Comparison of ENCODE assay signal across 8 cellular contexts in genomic region chr1:149899460-149900284, GRCh38. TPM values are rescaled to one million over a fixed set of nuclear protein-coding genes. Genes with fewer than 3 reads are reported as not detected.
A peak's percentile ranks its signal among the peaks of the same experiment; 100 is the strongest.
DNase-seq lines count a peak whose midpoint lies in the region; ATAC-seq and TF ChIP-seq lines count a peak whose summit lies in the region.

BOLA1 (plus strand) TSS chr1:149899568; CDS start chr1:149900060, 492 bp downstream.

- no peaks in the 10 kb centered on the region for H3K27me3 ChIP-seq in GM23338 (ENCODE audit: insufficient read depth)
- H3K27me3 ChIP-seq in Loucy (ENCODE audit: insufficient read depth, low read length, poor library complexity, severe bottlenecking), result no peaks in the 10 kb centered on the region
- no peaks in the 10 kb centered on the region for H3K27me3 ChIP-seq in SJCRH30
- no peaks in the 10 kb centered on the region for H3K27me3 ChIP-seq in neural cell (ENCODE audit: insufficient read depth, low read depth, low read length)
- H3K27me3 ChIP-seq in stomach, result no peaks in the 10 kb centered on the region

- no peak for TF ChIP-seq RAD21 in neural cell (conservative IDR thresholded peaks at IDR 0.05)

- WGBS in stomach, 5 donors, result 5 to 11% (median 5%) methylated on average over 48 to 65 of the region's 65 CpGs

- peaks cover 19% of the 10 kb centered on the region for H3K27me3 Mint-ChIP-seq in GM23338 (ENCODE audit: insufficient read depth, low read depth, poor library complexity)

- H3K4me3 ChIP-seq in GM23338 (peak within 1 kb of the TSS; percentile 68), Loucy (ENCODE audit: low read length, poor library complexity, severe bottlenecking) (peak within 1 kb of the TSS; percentile 83), SJCRH30 (peak within 1 kb of the TSS; percentile 73), fibroblast of villous mesenchyme (ENCODE audit: low read depth, low read length) (peak within 1 kb of the TSS; percentile 74), neural cell (ENCODE audit: low read length) (peak within 1 kb of the TSS; percentile 76), stomach (peak within 1 kb of the TSS; percentile 45 to 67 (median 58))

- DNase-seq in DMS79 treated with DMSO at 0.1 percent for 48 hours (lab: John Stamatoyannopoulos, UW), result peak; percentile 90
- DNase-seq in GM23338 (ENCODE audit: low spot score), result peak; percentile 99
- DNase-seq in SJCRH30, result peak; percentile 90 to 92
- DNase-seq in activated gamma-delta T cell treated with anti-CD3 and anti-CD28 coated beads, Interleukin-2, amount 50 U/mL, for 16 hours (ENCODE audit: low read depth), result peak; percentile 74
- peak; percentile 91 for DNase-seq in fibroblast of villous mesenchyme (ENCODE audit: low read depth)
- peak; percentile 93 for DNase-seq in stomach

- H2AFZ ChIP-seq in GM23338, result peak within 1 kb of the TSS; percentile 67
- H2AFZ ChIP-seq in Loucy (ENCODE audit: low read length), result peak within 1 kb of the TSS; percentile 92
- peak within 1 kb of the TSS; percentile 84 for H2AFZ ChIP-seq in neural cell (ENCODE audit: low read depth, low read length)

- H3K27ac ChIP-seq in GM23338 (ENCODE audit: low read depth), result peak within 1 kb of the TSS; percentile 72; the same call in 1 of the 2 replicates
- peak within 1 kb of the TSS; percentile 78 for H3K27ac ChIP-seq in SJCRH30
- H3K27ac ChIP-seq in neural cell (ENCODE audit: low read length), result peak within 1 kb of the TSS; percentile 40
- peak within 1 kb of the TSS; percentile 80 to 93 (median 89) for H3K27ac ChIP-seq in stomach

- H3K79me2 ChIP-seq in GM23338 (replicated peaks; ENCODE audit: insufficient read depth) (no peaks in the 10 kb centered on the region), Loucy (ENCODE audit: insufficient read depth, low read length) (peaks cover 10% of the 10 kb centered on the region; the same call in 1 of the 2 replicates), neural cell (replicated peaks; ENCODE audit: insufficient read depth, low read length) (no peaks in the 10 kb centered on the region)

- peak within 1 kb of the TSS; percentile 84 for H3K4me2 ChIP-seq in GM23338
- H3K4me2 ChIP-seq in Loucy (ENCODE audit: low read depth, low read length, poor library complexity, severe bottlenecking), result peak within 1 kb of the TSS; percentile 79
- peak within 1 kb of the TSS; percentile 55 for H3K4me2 ChIP-seq in neural cell (ENCODE audit: low read length)

- no peaks in the 10 kb centered on the region for H3K36me3 ChIP-seq in GM23338 (ENCODE audit: insufficient read depth)
- no peaks in the 10 kb centered on the region for H3K36me3 ChIP-seq in Loucy (ENCODE audit: insufficient read depth, low read length)
- H3K36me3 ChIP-seq in SJCRH30, result no peaks in the 10 kb centered on the region
- H3K36me3 ChIP-seq in neural cell (ENCODE audit: insufficient read depth, low read length), result no peaks in the 10 kb centered on the region
- no peaks in the 10 kb centered on the region for H3K36me3 ChIP-seq in stomach

- H3K4me3 Mint-ChIP-seq in GM23338, result peak within 1 kb of the TSS; percentile 77

- TF ChIP-seq CTCF in GM23338 (conservative IDR thresholded peaks at IDR 0.05; ENCODE audit: low read depth in 2 of 2) (no peak), Loucy (conservative IDR thresholded peaks at IDR 0.05; ENCODE audit: low read length) (no peak), fibroblast of villous mesenchyme (IDR thresholded peaks at IDR 0.05; ENCODE audit: insufficient read depth, low read depth, low read length) (no peak), neural cell (IDR thresholded peaks at IDR 0.05; ENCODE audit: poor library complexity, severe bottlenecking) (peak; percentile 15), stomach (IDR thresholded peaks at IDR 0.05) (peak in 1 of 7 experiments; percentile 18)

- ATAC-seq in GM23338, result peak; percentile 95

- TF ChIP-seq EP300 in neural cell (conservative IDR thresholded peaks at IDR 0.05; ENCODE audit: poor library complexity, severe bottlenecking), result peak; percentile 17
- TF ChIP-seq EP300 in stomach (IDR thresholded peaks at IDR 0.05), result no peak

- intact Hi-C loops in stomach (cut with DNase I; ENCODE audit: low total_unique reads), result no loop called here

- peaks cover 20% of the 10 kb centered on the region for H3K4me1 Mint-ChIP-seq in GM23338

- no peaks in the 10 kb centered on the region for H3K9me3 Mint-ChIP-seq in GM23338

- peak within 1 kb of the TSS; percentile 92 for H3K27ac Mint-ChIP-seq in GM23338

- H4K20me1 ChIP-seq in GM23338 (replicated peaks; ENCODE audit: insufficient read depth), result no peaks in the 10 kb centered on the region
- H4K20me1 ChIP-seq in Loucy (ENCODE audit: insufficient read depth, low read length, poor library complexity, severe bottlenecking), result no peaks in the 10 kb centered on the region
- no peaks in the 10 kb centered on the region for H4K20me1 ChIP-seq in neural cell (ENCODE audit: insufficient read depth)

- peak in 1 of 4 donors; percentile 46 for TF ChIP-seq POLR2A in stomach (IDR thresholded peaks at IDR 0.05)

- peaks cover 4% of the 10 kb centered on the region; the same call in 1 of the 2 replicates for H3F3A ChIP-seq in GM23338 (replicated peaks; ENCODE audit: low read depth)
- H3F3A ChIP-seq in Loucy (ENCODE audit: low read depth), result no peaks in the 10 kb centered on the region
- H3F3A ChIP-seq in neural cell (ENCODE audit: insufficient read depth, low read length, poor library complexity, severe bottlenecking), result no peaks in the 10 kb centered on the region

- peak within 1 kb of the TSS; percentile 86 for H3K9ac ChIP-seq in Loucy (ENCODE audit: low read depth, low read length, poor library complexity, severe bottlenecking)
- H3K9ac ChIP-seq in neural cell (ENCODE audit: low read length), result peak within 1 kb of the TSS; percentile 68

- peaks cover 7% of the 10 kb centered on the region; the same call in 2 of the 3 replicates for H3K36me3 Mint-ChIP-seq in GM23338 (ENCODE audit: low read depth)

- H3K9me3 ChIP-seq in Loucy (ENCODE audit: insufficient read depth, low read depth, low read length) (no peaks in the 10 kb centered on the region), SJCRH30 (replicated peaks) (no peaks in the 10 kb centered on the region), neural cell (ENCODE audit: low read length) (no peaks in the 10 kb centered on the region), stomach (no peaks in the 10 kb centered on the region)

- H3K4me1 ChIP-seq in GM23338 (ENCODE audit: insufficient read depth) (peaks cover 4% of the 10 kb centered on the region; the same call in 1 of the 2 replicates), Loucy (ENCODE audit: insufficient read depth, low read length, poor library complexity, severe bottlenecking) (peaks cover 12% of the 10 kb centered on the region), SJCRH30 (no peaks in the 10 kb centered on the region), stomach (peaks cover 8 to 16% (median 11%) of the 10 kb centered on the region in 4 donors)

- peaks cover 4% of the 10 kb centered on the region; the same call in 1 of the 2 replicates for H3K9me2 ChIP-seq in GM23338 (ENCODE audit: insufficient read depth)
- H3K9me2 ChIP-seq in Loucy (replicated peaks; ENCODE audit: low read depth, low read length), result no peaks in the 10 kb centered on the region
- no peaks in the 10 kb centered on the region for H3K9me2 ChIP-seq in neural cell (ENCODE audit: insufficient read depth, low read length)

TF ChIP-seq in neural cell, 6 proteins besides CTCF, POLR2A, EP300 and RAD21:
- peak; percentile 58 for TF ChIP-seq MXI1 (conservative IDR thresholded peaks at IDR 0.05; ENCODE audit: poor library complexity, severe bottlenecking)
- TF ChIP-seq TAF1 (IDR thresholded peaks at IDR 0.05; ENCODE audit: low read depth), result no peak
- TF ChIP-seq SMC3 (conservative IDR thresholded peaks at IDR 0.05; ENCODE audit: poor library complexity), result peak; percentile 20
- TF ChIP-seq REST (IDR thresholded peaks at IDR 0.05; ENCODE audit: borderline replicate concordance), result no peak
- TF ChIP-seq POLR2AphosphoS5 (IDR thresholded peaks at IDR 0.05), result peak; percentile 69

RNA-seq across cellular contexts. Expression of gene BOLA1, which starts in this region (rescaled TPM):
- 13.4 and 18.4 TPM in 2 replicates for total RNA-seq in GM23338 (2014; rRNA removed; shearing (Covaris generic))
- polyA plus RNA-seq in GM23338 (2016; fragmentation: Nextera tagmentation; extraction: Ambion mirVana) (23.1 and 26.2 TPM in 2 replicates), neural cell (19.6 and 26.3 TPM in 2 replicates), stomach (10 to 100 TPM; 31.0 to 48.7 (median 32.9) TPM)
- 5.0 and 6.3 TPM in 2 replicates for total RNA-seq in SJCRH30 (2014; rRNA removed; shearing (Covaris generic))
- total RNA-seq in fibroblast of villous mesenchyme (6.5 and 9.0 TPM in 2 replicates), stomach (10 to 100 TPM in 4 of 5 donors, 1 to 10 TPM in 1; 2.9 to 48.4 (median 13.8) TPM)
- polyA minus RNA-seq in neural cell, result 8.6 and 9.0 TPM in 2 replicates

Comparison
In these comparisons a context has a peak if more than half of its experiments do, and no peak if none do; other contexts are left out.
1. Peak in every context shown above with its lines: DNase-seq, ATAC-seq, H3K4me3 ChIP-seq and H3K27ac ChIP-seq.